11 cellular contexts compared by ENCODE assay signal in the genomic region with DNA sequence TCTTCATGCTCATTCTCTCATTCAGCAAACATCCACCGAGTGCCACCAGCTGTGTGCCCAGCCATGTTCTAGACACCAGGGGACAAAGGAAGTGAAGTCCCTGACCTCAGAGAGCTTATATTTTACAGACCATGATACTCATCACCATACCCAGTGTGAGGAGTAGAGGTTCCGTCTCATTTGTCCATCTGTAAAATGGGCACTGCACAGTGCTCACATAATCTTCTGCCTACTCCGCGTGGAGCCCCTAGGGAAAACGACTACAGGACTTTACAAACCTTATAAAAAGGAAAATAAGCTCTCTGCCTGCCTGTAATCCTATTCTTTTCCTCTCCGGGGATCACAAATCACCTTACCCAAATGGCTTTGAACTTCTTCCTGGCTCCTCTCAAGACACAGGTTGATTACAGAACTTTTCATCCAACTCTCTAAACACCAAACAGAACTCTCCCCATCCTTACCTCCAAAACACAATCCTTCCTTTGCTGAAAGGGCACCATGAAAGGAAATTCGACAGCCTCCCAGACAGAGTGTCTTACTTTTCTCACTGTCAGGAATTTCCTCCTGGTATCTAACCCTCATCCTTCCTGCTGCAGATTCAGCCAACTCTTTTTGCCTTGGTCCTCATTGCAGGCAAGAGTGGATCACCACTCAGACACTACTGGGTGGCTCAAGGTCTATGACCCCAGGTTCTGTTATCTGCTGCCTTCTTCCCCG.
A peak's percentile ranks its signal among the peaks of the same experiment; 100 is the strongest.
DNase-seq lines count a peak whose midpoint lies in the region; ATAC-seq and TF ChIP-seq lines count a peak whose summit lies in the region.
"Had no signal": no experiment of that assay in that cellular context is flagged by ENCODE, and none has a peak within 500 bp of the region (broad histone marks: within the 10 kb centered on the region; RNA-seq: fewer than 3 reads in every experiment).

No MANE protein-coding gene starts in this region.

- no peak overlapping the region for H2AFZ ChIP-seq in fibroblast of lung (ENCODE audit: low read length)

- no peak overlapping the region for H3K4me2 ChIP-seq in fibroblast of lung (ENCODE audit: extremely low read depth, insufficient read depth, low read length)

- TF ChIP-seq CTCF in left ventricle myocardium inferior (IDR thresholded peaks at IDR 0.05; ENCODE audit: borderline replicate concordance) (no peak), fibroblast of lung (conservative IDR thresholded peaks at IDR 0.05 in 1 of 2, IDR thresholded peaks at IDR 0.05 in 1 of 2; ENCODE audit: low read depth in 1 of 2, low read length in 2 of 2) (no peak), psoas muscle (IDR thresholded peaks at IDR 0.05) (no peak)

- H3K4me1 ChIP-seq in left ventricle myocardium inferior (peaks cover 100% of the 10 kb centered on the region), fibroblast of lung (ENCODE audit: control insufficient read depth, extremely low read depth, insufficient read depth, low read length) (peaks cover 46% of the 10 kb centered on the region), psoas muscle (peaks cover 93% of the 10 kb centered on the region)

- 57 to 66% (median 62%) methylated on average over 8 of the region's 8 CpGs for WGBS in psoas muscle, 3 donors

- ATAC-seq in left ventricle myocardium superior (no peak), psoas muscle (no peak), GM21526 (IDR thresholded peaks at IDR 0.05; ENCODE audit: low FRiP score, unreplicated experiment) (no peak), sciatic nerve (no peak)

- H3K9ac ChIP-seq in fibroblast of lung (ENCODE audit: insufficient read depth, low read length), result peak overlapping the region; percentile 32

- intact Hi-C loops in left ventricle myocardium inferior (cut with micrococcal nuclease), result no loop called here
- intact Hi-C loops in left ventricle myocardium superior (cut with micrococcal nuclease), result no loop called here
- intact Hi-C loops in psoas muscle (cut with DNase I), result no loop called here
- intact Hi-C loops in sciatic nerve (cut with DNase I), result no loop called here

- no peaks in the 10 kb centered on the region for H4K20me1 ChIP-seq in fibroblast of lung (ENCODE audit: control insufficient read depth, extremely low read depth, insufficient read depth, low read length)

- no peaks in the 10 kb centered on the region for H3K27me3 ChIP-seq in left ventricle myocardium inferior (ENCODE audit: low read depth)
- H3K27me3 ChIP-seq in fibroblast of lung (ENCODE audit: control insufficient read depth, insufficient read depth, low read length), result no peaks in the 10 kb centered on the region
- no peaks in the 10 kb centered on the region for H3K27me3 ChIP-seq in psoas muscle (ENCODE audit: insufficient read depth in 3 of 3, low read length in 2 of 3)

- H3K79me2 ChIP-seq in fibroblast of lung (ENCODE audit: control insufficient read depth, insufficient read depth, low read length), result peaks cover 16% of the 10 kb centered on the region

- DNase-seq in left ventricle myocardium inferior (no peak), left ventricle myocardium superior (no peak), fibroblast of lung (ENCODE audit: low read depth in 2 of 2) (no peak), psoas muscle (no peak), NCI-H345 treated with DMSO at 0.1 percent for 48 hours (lab: John Stamatoyannopoulos, UW; ENCODE audit: unreplicated experiment) (no peak), sciatic nerve (ENCODE audit: low spot score) (no peak), putamen (ENCODE audit: low spot score) (no peak)
- DNase-seq: activated CD4-positive, alpha-beta T cell treated with anti-CD3 and anti-CD28 coated beads, Interleukin-2, amount 50 U/mL, for 4 hours; immature natural killer cell; NCI-H1436 treated with DMSO at 0.1 percent for 48 hours had no signal

- H3K9me3 ChIP-seq in left ventricle myocardium inferior (replicated peaks) (no peaks in the 10 kb centered on the region), fibroblast of lung (ENCODE audit: control insufficient read depth, insufficient read depth, low read depth, low read length) (no peaks in the 10 kb centered on the region), psoas muscle (no peaks in the 10 kb centered on the region)

- H3K27ac ChIP-seq in left ventricle myocardium inferior (replicated peaks), result peak overlapping the region; percentile 95
- peak overlapping the region; percentile 75 for H3K27ac ChIP-seq in fibroblast of lung (ENCODE audit: insufficient read depth, low read length)
- peak overlapping the region; percentile 89 for H3K27ac ChIP-seq in psoas muscle

- H3K4me3 ChIP-seq in left ventricle myocardium inferior (peak overlapping the region; percentile 54), fibroblast of lung (replicated peaks in 1 of 4; ENCODE audit: control extremely low read depth in 1 of 4, insufficient read depth in 1 of 4, low read depth in 3 of 4, low read length in 4 of 4) (no peak overlapping the region), psoas muscle (peak overlapping the region; percentile 36)

- H3K36me3 ChIP-seq in left ventricle myocardium inferior, result peaks cover 46% of the 10 kb centered on the region
- peaks cover 5% of the 10 kb centered on the region for H3K36me3 ChIP-seq in fibroblast of lung (ENCODE audit: control insufficient read depth, insufficient read depth, low read length)
- H3K36me3 ChIP-seq in psoas muscle (ENCODE audit: insufficient read depth in 1 of 2, low read depth in 1 of 2), result peaks cover 0 to 14% of the 10 kb centered on the region in 2 donors

Comparison
In these comparisons a context has a peak if more than half of its experiments do, and no peak if none do; other contexts are left out.
1. H3K4me3 ChIP-seq: peak in left ventricle myocardium inferior (single experiment) and psoas muscle (single experiment); none in fibroblast of lung (0 of 4).
2. Peak in every context shown above with its lines, with median percentiles within 50 percentile points of each other: H3K27ac ChIP-seq.